Comparison of ENCODE assay signal across 20 cellular contexts in genomic region chr6:41155132-41155805, GRCh38.
"Had no signal": no experiment of that assay in that cellular context is flagged by ENCODE, and none has a peak within 500 bp of the region (broad histone marks: within the 10 kb centered on the region; RNA-seq: fewer than 3 reads in every experiment).

No MANE protein-coding gene starts in this region.

- H3K4me1 Mint-ChIP-seq: activated CD4-positive, alpha-beta memory T cell treated with anti-CD3 and anti-CD28 coated beads, Interleukin-2, amount 10 ng/mL, durations not matched to agents 7 days and 5 days had no signal

- H3K27ac Mint-ChIP-seq: activated CD4-positive, alpha-beta memory T cell treated with anti-CD3 and anti-CD28 coated beads, Interleukin-2, amount 10 ng/mL, durations not matched to agents 7 days and 5 days; activated naive CD8-positive, alpha-beta T cell treated with anti-CD3 and anti-CD28 coated beads, Interleukin-2, amount 10 ng/mL, durations not matched to agents 7 days and 5 days; activated T-cell treated with anti-CD3 and anti-CD28 coated beads, Interleukin-2, amount 50 U/mL, for 72 hours; dendritic cell treated with granulocyte-macrophage colony-stimulating factor and Interleukin-4, amounts not matched to agents 40 ng/mL and 50 ng/mL, for 4 days; naive thymus-derived CD8-positive, alpha-beta T cell; T-helper 17 cell had no signal

- ATAC-seq: activated T-cell treated with anti-CD3 and anti-CD28 coated beads, Interleukin-2, amount 50 U/mL, for 72 hours; effector memory CD8-positive, alpha-beta T cell; gastroesophageal sphincter; mucosa of descending colon; naive thymus-derived CD8-positive, alpha-beta T cell; T-helper 17 cell had no signal

- H3K4me3 Mint-ChIP-seq: activated CD4-positive, alpha-beta memory T cell treated with anti-CD3 and anti-CD28 coated beads, Interleukin-2, amount 10 ng/mL, durations not matched to agents 7 days and 5 days; activated naive CD8-positive, alpha-beta T cell treated with anti-CD3 and anti-CD28 coated beads, Interleukin-2, amount 10 ng/mL, durations not matched to agents 7 days and 5 days; activated T-cell treated with anti-CD3 and anti-CD28 coated beads, Interleukin-2, amount 50 U/mL, for 72 hours; dendritic cell treated with granulocyte-macrophage colony-stimulating factor and Interleukin-4, amounts not matched to agents 40 ng/mL and 50 ng/mL, for 4 days; effector memory CD8-positive, alpha-beta T cell; naive thymus-derived CD8-positive, alpha-beta T cell; T-helper 17 cell had no signal

- H3K9me3 Mint-ChIP-seq: activated CD4-positive, alpha-beta memory T cell treated with anti-CD3 and anti-CD28 coated beads, Interleukin-2, amount 10 ng/mL, durations not matched to agents 7 days and 5 days; activated naive CD8-positive, alpha-beta T cell treated with anti-CD3 and anti-CD28 coated beads, Interleukin-2, amount 10 ng/mL, durations not matched to agents 7 days and 5 days; activated T-cell treated with anti-CD3 and anti-CD28 coated beads, Interleukin-2, amount 50 U/mL, for 72 hours; dendritic cell treated with granulocyte-macrophage colony-stimulating factor and Interleukin-4, amounts not matched to agents 40 ng/mL and 50 ng/mL, for 4 days; effector memory CD8-positive, alpha-beta T cell; naive thymus-derived CD8-positive, alpha-beta T cell had no signal

- DNase-seq: activated CD4-positive, alpha-beta memory T cell treated with anti-CD3 and anti-CD28 coated beads, Interleukin-2, amount 10 ng/mL, durations not matched to agents 7 days and 5 days; activated gamma-delta T cell; activated naive CD8-positive, alpha-beta T cell treated with anti-CD3 and anti-CD28 coated beads, Interleukin-2, amount 10 ng/mL, durations not matched to agents 7 days and 5 days; activated T-cell treated with anti-CD3 and anti-CD28 coated beads, Interleukin-2, amount 50 U/mL, for 72 hours; anterior cingulate cortex; effector memory CD8-positive, alpha-beta T cell; islet precursor cell; left ventricle myocardium inferior; mucosa of descending colon; naive thymus-derived CD8-positive, alpha-beta T cell; retina; stimulated activated CD4-positive, alpha-beta T cell treated with anti-CD3 and anti-CD28 coated beads, Interleukin-4, amount 100 ng/mL, for 24 hours; stimulated activated naive CD4-positive, alpha-beta T cell treated with Interleukin-2 at 50 U/mL for 16 hours; substantia nigra; T-helper 17 cell; WERI-Rb-1 had no signal

- H3K36me3 Mint-ChIP-seq: activated naive CD8-positive, alpha-beta T cell treated with anti-CD3 and anti-CD28 coated beads, Interleukin-2, amount 10 ng/mL, durations not matched to agents 7 days and 5 days; naive thymus-derived CD8-positive, alpha-beta T cell had no signal

- H3K4me3 ChIP-seq: gastroesophageal sphincter, left ventricle myocardium inferior, mucosa of descending colon, tibial nerve, vagina had no signal
